In genomic region chr14:25882899-25883298, GRCh38 we compare ENCODE assay signal across 11 cellular contexts.
"Had no signal": no experiment of that assay in that cellular context is flagged by ENCODE, and none has a peak within 500 bp of the region (broad histone marks: within the 10 kb centered on the region; RNA-seq: fewer than 3 reads in every experiment).

No MANE protein-coding gene starts in this region.

- H3K9ac ChIP-seq: GM23248 had no signal

- H3K4me1 ChIP-seq: HAP-1 had no signal

- H3K27ac ChIP-seq: GM23248 had no signal

- H3K4me3 ChIP-seq: GM23248, GM23338, HAP-1 had no signal

- FAIRE-seq: H1, H54 had no signal

- DNase-seq: GM23248, GOT3, H7, H9, HCEC 1CT, HFFc6 had no signal

- ATAC-seq: GM23338, HCT116 had no signal

- H3K36me3 ChIP-seq: HAP-1 had no signal

- H2AFZ ChIP-seq: GM23248, GM23338 had no signal

- H3K4me2 ChIP-seq: GM23338 had no signal
